Comparison of ENCODE assay signal across 18 cellular contexts in genomic region chr11:134145715-134146114, GRCh38.
"Had no signal": no experiment of that assay in that cellular context is flagged by ENCODE, and none has a peak within 500 bp of the region (broad histone marks: within the 10 kb centered on the region; RNA-seq: fewer than 3 reads in every experiment).

No MANE protein-coding gene starts in this region.

- ATAC-seq: activated T-cell treated with anti-CD3 and anti-CD28 coated beads, Interleukin-2, amount 50 U/mL, for 72 hours; left lobe of liver; right lobe of liver; stimulated activated naive CD8-positive, alpha-beta T cell treated with anti-CD3 and anti-CD28 coated beads, Interleukin-15, Interleukin-2, amounts not matched to agents 100 U/mL and 50 U/mL, for 24 hours had no signal

- DNase-seq: activated CD4-positive, alpha-beta T cell treated with anti-CD3 and anti-CD28 coated beads, Interleukin-2, amount 10 ng/mL, durations not matched to agents 7 days and 5 days; activated CD4-positive, CD25-positive, alpha-beta regulatory T cell; activated CD8-positive, alpha-beta memory T cell treated with anti-CD3 and anti-CD28 coated beads, Interleukin-2, amount 50 U/mL, for 48 hours; activated gamma-delta T cell; activated naive CD8-positive, alpha-beta T cell treated with anti-CD3 and anti-CD28 coated beads for 36 hours; activated T-cell treated with anti-CD3 and anti-CD28 coated beads, Interleukin-2, amount 50 U/mL, for 72 hours; cortex of kidney; effector CD4-positive, alpha-beta T cell; foreskin fibroblast; hippocampal formation; mammary epithelial cell; naive B cell; right lobe of liver; stimulated activated CD4-positive, alpha-beta T cell treated with anti-CD3 and anti-CD28 coated beads, Interleukin-4, amount 100 ng/mL, for 4 hours; stimulated activated CD8-positive, alpha-beta memory T cell treated with anti-CD3 and anti-CD28 coated beads, Interleukin-4, amount 100 ng/mL, for 48 hours; stimulated activated naive CD8-positive, alpha-beta T cell treated with anti-CD3 and anti-CD28 coated beads, Interleukin-15, Interleukin-2, amounts not matched to agents 100 U/mL and 50 U/mL, for 24 hours; transverse colon had no signal
